In the genomic region with DNA sequence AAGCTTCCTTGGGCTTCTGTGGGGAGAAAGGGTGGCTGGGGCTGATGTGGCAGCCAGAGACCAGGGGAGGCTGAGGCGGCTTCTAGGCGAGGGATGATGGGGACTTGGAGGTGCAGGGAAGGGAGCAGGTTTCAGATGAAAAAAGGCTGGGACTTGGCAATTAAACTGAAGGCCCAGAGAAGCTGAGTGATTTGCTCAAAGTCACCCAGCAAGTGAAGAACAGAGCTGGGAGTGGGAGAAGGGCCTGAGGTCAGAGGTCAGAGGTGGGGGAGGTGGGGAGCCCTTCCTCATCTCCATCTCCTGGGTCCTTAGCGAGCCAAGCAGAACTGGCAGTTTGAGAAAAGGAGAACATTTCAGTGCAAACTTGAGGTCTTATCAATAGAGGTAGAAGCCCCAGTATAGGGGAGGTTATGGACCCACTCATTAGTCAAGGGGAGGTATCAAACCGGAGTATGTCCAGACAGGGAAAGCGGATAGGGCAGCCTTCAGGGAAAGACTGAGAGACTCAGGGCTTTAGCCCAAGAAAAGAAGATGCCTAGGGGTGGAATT, we compare ENCODE assay signal across 1 cellular context.
TF ChIP-seq lines count a peak whose summit lies in the region.

No MANE protein-coding gene starts in this region.

TF ChIP-seq in SK-N-SH treated with all-trans-retinoic acid at 6 μM for 48 hours, 23 proteins besides CTCF, POLR2A, EP300 and RAD21 (continued from another document):
- TF ChIP-seq, protein P1, sequence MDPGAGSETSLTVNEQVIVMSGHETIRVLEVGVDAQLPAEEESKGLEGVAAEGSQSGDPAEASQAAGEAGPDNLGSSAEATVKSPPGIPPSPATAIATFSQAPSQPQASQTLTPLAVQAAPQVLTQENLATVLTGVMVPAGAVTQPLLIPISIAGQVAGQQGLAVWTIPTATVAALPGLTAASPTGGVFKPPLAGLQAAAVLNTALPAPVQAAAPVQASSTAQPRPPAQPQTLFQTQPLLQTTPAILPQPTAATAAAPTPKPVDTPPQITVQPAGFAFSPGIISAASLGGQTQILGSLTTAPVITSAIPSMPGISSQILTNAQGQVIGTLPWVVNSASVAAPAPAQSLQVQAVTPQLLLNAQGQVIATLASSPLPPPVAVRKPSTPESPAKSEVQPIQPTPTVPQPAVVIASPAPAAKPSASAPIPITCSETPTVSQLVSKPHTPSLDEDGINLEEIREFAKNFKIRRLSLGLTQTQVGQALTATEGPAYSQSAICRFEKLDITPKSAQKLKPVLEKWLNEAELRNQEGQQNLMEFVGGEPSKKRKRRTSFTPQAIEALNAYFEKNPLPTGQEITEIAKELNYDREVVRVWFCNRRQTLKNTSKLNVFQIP (CRISPR knock-in tag; IDR thresholded peaks at IDR 0.05; ENCODE audit: borderline replicate concordance, low read depth) = no peak
- TF ChIP-seq, protein P2, sequence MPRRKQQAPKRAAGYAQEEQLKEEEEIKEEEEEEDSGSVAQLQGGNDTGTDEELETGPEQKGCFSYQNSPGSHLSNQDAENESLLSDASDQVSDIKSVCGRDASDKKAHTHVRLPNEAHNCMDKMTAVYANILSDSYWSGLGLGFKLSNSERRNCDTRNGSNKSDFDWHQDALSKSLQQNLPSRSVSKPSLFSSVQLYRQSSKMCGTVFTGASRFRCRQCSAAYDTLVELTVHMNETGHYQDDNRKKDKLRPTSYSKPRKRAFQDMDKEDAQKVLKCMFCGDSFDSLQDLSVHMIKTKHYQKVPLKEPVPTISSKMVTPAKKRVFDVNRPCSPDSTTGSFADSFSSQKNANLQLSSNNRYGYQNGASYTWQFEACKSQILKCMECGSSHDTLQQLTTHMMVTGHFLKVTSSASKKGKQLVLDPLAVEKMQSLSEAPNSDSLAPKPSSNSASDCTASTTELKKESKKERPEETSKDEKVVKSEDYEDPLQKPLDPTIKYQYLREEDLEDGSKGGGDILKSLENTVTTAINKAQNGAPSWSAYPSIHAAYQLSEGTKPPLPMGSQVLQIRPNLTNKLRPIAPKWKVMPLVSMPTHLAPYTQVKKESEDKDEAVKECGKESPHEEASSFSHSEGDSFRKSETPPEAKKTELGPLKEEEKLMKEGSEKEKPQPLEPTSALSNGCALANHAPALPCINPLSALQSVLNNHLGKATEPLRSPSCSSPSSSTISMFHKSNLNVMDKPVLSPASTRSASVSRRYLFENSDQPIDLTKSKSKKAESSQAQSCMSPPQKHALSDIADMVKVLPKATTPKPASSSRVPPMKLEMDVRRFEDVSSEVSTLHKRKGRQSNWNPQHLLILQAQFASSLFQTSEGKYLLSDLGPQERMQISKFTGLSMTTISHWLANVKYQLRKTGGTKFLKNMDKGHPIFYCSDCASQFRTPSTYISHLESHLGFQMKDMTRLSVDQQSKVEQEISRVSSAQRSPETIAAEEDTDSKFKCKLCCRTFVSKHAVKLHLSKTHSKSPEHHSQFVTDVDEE (CRISPR knock-in tag; IDR thresholded peaks at IDR 0.05) = no peak
- TF ChIP-seq ZFP3 (CRISPR knock-in tag; IDR thresholded peaks at IDR 0.05) (no peak), OSR1 (CRISPR knock-in tag; IDR thresholded peaks at IDR 0.05) (no peak), RARB (CRISPR knock-in tag; IDR thresholded peaks at IDR 0.05) (no peak)
